In genomic region chr2:191020742-191021381, GRCh38 we compare ENCODE assay signal across 8 cellular contexts.
DNase-seq lines count a peak whose midpoint lies in the region; ATAC-seq and TF ChIP-seq lines count a peak whose summit lies in the region.

No MANE protein-coding gene starts in this region.

- peaks cover 35% of the 10 kb centered on the region for H3K27me3 ChIP-seq in iPS-15b (ENCODE audit: control insufficient read depth, insufficient read depth, low read length)

- CTCF ChIA-PET in AG04449 (lab: Yijun Ruan, JAX): interaction anchor here (0.7 to 1.0 kb wide), 2 partner anchors 9 to 27 kb away, joined by 3 to 5 read pairs; no protein-coding TSS in a partner anchor

- H3K4me3 ChIP-seq in AG04449 (ENCODE audit: low read depth, low read length) (peak overlapping the region; percentile 78), iPS-15b (ENCODE audit: low read depth, low read length) (peak overlapping the region; percentile 84)

- peak overlapping the region; percentile 84 for H3K9ac ChIP-seq in iPS-15b (ENCODE audit: low read depth, low read length)

- H3K36me3 ChIP-seq in iPS-15b (ENCODE audit: control insufficient read depth, insufficient read depth, low read length): no peaks in the 10 kb centered on the region

- no peak for TF ChIP-seq POLR2A in GM18505 (IDR thresholded peaks at IDR 0.05; ENCODE audit: borderline replicate concordance, extremely low read depth, insufficient read depth, insufficient read length)

- DNase-seq in AG04449 (ENCODE audit: low read depth, low spot score) (peak; percentile 72), NOMO-1 treated with dmso at 0.1 percent for 144 hours (lab: John Stamatoyannopoulos, UW; ENCODE audit: unreplicated experiment) (peak; percentile 35), amniotic epithelial cell (ENCODE audit: low read depth) (peak; percentile 93), NCI-H524 treated with DMSO at 0.1 percent for 48 hours (lab: John Stamatoyannopoulos, UW) (no peak)
- peak; percentile 42 for DNase-seq in stimulated activated CD4-positive, alpha-beta T cell treated with anti-CD3 and anti-CD28 coated beads, Interleukin-2, amount 100 ng/mL, for 4 hours (ENCODE audit: low read depth)

- TF ChIP-seq CTCF in AG04449 (IDR thresholded peaks at IDR 0.05; ENCODE audit: insufficient read depth, low read length, missing control alignments): no peak

- POLR2A ChIA-PET in AG04449 (lab: Yijun Ruan, JAX): interaction anchor here (0.7 to 1.3 kb wide), 3 partner anchors 9 to 29 kb away, joined by 4 to 6 read pairs (median 5); no protein-coding TSS in a partner anchor

- H3K9me3 ChIP-seq in iPS-15b (ENCODE audit: control insufficient read depth, insufficient read depth, low read length): no peaks in the 10 kb centered on the region

- no peaks in the 10 kb centered on the region for H3K4me1 ChIP-seq in iPS-15b (ENCODE audit: control insufficient read depth, insufficient read depth, low read length)

- ATAC-seq in GM18505 (IDR thresholded peaks at IDR 0.05; ENCODE audit: unreplicated experiment): peak; percentile 18
- peak; percentile 21 for ATAC-seq in HG02943 (IDR thresholded peaks at IDR 0.05; ENCODE audit: low read depth, unreplicated experiment)
